Comparison of ENCODE assay signal across 9 cellular contexts in genomic region chr10:70478191-70479160, GRCh38. TPM values are rescaled to one million over a fixed set of nuclear protein-coding genes. Genes with fewer than 3 reads are reported as not detected.
DNase-seq lines count a peak whose midpoint lies in the region; ATAC-seq and TF ChIP-seq lines count a peak whose summit lies in the region.
"Had no signal": no experiment of that assay in that cellular context is flagged by ENCODE, and none has a peak within 500 bp of the region (broad histone marks: within the 10 kb centered on the region; RNA-seq: fewer than 3 reads in every experiment).

Gene PALD1, plus strand, starts transcription at chr10:70478767. Its CDS starts 47,185 bp downstream, at chr10:70525952.

- intact Hi-C loops in lower lobe of right lung (cut with DNase I): no loop called here

- CTCF ChIA-PET in GM10248 (lab: Yijun Ruan, JAX): interaction anchor here (0.9 to 5.4 kb wide), 2 partner anchors 17 to 23 kb away, joined by 3 to 42 read pairs; no protein-coding TSS in a partner anchor

- no peak for TF ChIP-seq CTCF in GM10248 (IDR thresholded peaks at IDR 0.05; ENCODE audit: control extremely low read depth, extremely low read depth, low read depth, missing control alignments)
- TF ChIP-seq CTCF in lower lobe of right lung (IDR thresholded peaks at IDR 0.05): peak; percentile 30

- H3K4me3 ChIP-seq in lower lobe of right lung: peak within 1 kb of the TSS; percentile 71

- peak within 1 kb of the TSS; percentile 81 for H3K27ac ChIP-seq in lower lobe of right lung
- H3K27ac ChIP-seq: epithelial cell of prostate had no signal

- no peaks in the 10 kb centered on the region for H3K9me3 ChIP-seq in lower lobe of right lung

- DNase-seq in GM10248 (ENCODE audit: extremely low spot score) (peak; percentile 68), Kasumi-1 (lab: John Stamatoyannopoulos, UW) (peak; percentile 75 to 81), dedifferentiated amniotic fluid mesenchymal stem cell (ENCODE audit: extremely low spot score) (peak; percentile 18), lower lobe of right lung (peak; percentile 78), cortex of kidney (lab: John Stamatoyannopoulos, UW) (no peak)
- DNase-seq in activated CD4-positive, alpha-beta T cell treated with anti-CD3 and anti-CD28 coated beads for 24 hours (ENCODE audit: low read depth in 2 of 2): peak; percentile 11 to 22
- DNase-seq in stimulated activated CD8-positive, alpha-beta memory T cell treated with anti-CD3 and anti-CD28 coated beads, Interleukin-15, amount 100 ng/mL, for 4 hours (ENCODE audit: low read depth in 2 of 2): peak; percentile 32 to 43

- H3K4me1 ChIP-seq in lower lobe of right lung: peaks cover 59% of the 10 kb centered on the region

- POLR2A ChIA-PET in GM10248 (lab: Yijun Ruan, JAX): no interaction called here

- H3K27me3 ChIP-seq in lower lobe of right lung (ENCODE audit: low read depth): peaks cover 5% of the 10 kb centered on the region

- ATAC-seq in lower lobe of right lung: peak; percentile 62 to 71
- ATAC-seq in GM19395 (IDR thresholded peaks at IDR 0.05; ENCODE audit: unreplicated experiment): no peak

- no peaks in the 10 kb centered on the region for H3K36me3 ChIP-seq in lower lobe of right lung

RNA-seq across cellular contexts. Expression of gene PALD1, which starts in this region (rescaled TPM):
- 16.0 TPM for total RNA-seq in lower lobe of right lung
